ENCODE assay signal across 1 cellular context in the genomic region with DNA sequence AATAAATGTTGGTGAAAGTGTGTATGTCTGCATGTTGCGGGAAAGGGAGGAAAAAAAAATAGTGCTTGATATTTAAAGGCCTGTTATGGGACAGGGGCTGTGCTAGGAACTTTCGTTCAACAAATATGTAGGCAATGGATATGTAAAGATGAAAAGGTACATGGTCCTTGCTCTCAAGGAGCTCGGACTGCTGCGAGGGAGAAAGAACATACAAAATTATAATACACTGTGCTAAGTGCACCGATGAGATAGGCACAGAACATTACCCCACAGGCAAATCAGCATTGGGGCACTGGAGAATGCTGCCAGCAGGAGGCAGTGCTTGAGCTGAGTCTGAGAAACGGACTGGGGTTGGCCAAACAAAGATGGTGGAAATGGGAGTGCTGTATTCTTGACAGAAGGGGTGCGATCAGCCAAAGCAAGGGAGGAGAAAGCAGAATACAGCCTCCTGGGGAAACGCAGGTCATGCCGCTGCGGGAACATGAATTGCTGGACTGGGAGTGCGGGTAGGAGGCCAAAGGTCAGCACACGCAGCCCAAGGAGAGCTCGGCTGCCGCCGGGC.
TF ChIP-seq lines count a peak whose summit lies in the region.

No MANE protein-coding gene starts in this region.

TF ChIP-seq in GM12878, 131 proteins besides CTCF, POLR2A, EP300 and RAD21:
- TF ChIP-seq MAX (IDR thresholded peaks at IDR 0.05; ENCODE audit: low read depth, low read length) (no peak), MXI1 (IDR thresholded peaks at IDR 0.05; ENCODE audit: low read depth, low read length) (peak; percentile 43; the same call in 1 of the 2 replicates), GABPA (IDR thresholded peaks at IDR 0.05; ENCODE audit: low read depth) (no peak), RUNX3 (IDR thresholded peaks at IDR 0.05; ENCODE audit: low read length) (no peak; the same call in 1 of the 2 replicates), POU2F2 (IDR thresholded peaks at IDR 0.05; ENCODE audit: borderline replicate concordance, low read depth, low read length) (peak; percentile 48; the same call in 1 of the 3 replicates), SMARCA5 (IDR thresholded peaks at IDR 0.05) (peak; percentile 97), IRF4 (IDR thresholded peaks at IDR 0.05; ENCODE audit: low read depth, low read length) (peak; percentile 37; the same call in 1 of the 2 replicates), SPI1 (IDR thresholded peaks at IDR 0.05; ENCODE audit: borderline replicate concordance, insufficient read depth, low read depth, low read length) (no peak), ETV6 (conservative IDR thresholded peaks at IDR 0.05 in 1 of 2, IDR thresholded peaks at IDR 0.05 in 1 of 2; ENCODE audit: borderline replicate concordance in 1 of 2, low read depth in 1 of 2) (no peak), POLR2AphosphoS5 (IDR thresholded peaks at IDR 0.05; ENCODE audit: low read length) (no peak), KLF5 (IDR thresholded peaks at IDR 0.05; ENCODE audit: partially characterized antibody) (no peak), FOXK2 (IDR thresholded peaks at IDR 0.05) (no peak), ESRRA (IDR thresholded peaks at IDR 0.05; ENCODE audit: low read length) (no peak), TCF7 (IDR thresholded peaks at IDR 0.05; ENCODE audit: borderline replicate concordance) (no peak), HCFC1 (IDR thresholded peaks at IDR 0.05; ENCODE audit: low read length) (0 out of 2 replicates have a peak, but pooled peaks have one; percentile 19), NFYA (IDR thresholded peaks at IDR 0.05; ENCODE audit: borderline replicate concordance, low read depth, low read length) (no peak), NR2C1 (IDR thresholded peaks at IDR 0.05) (peak; percentile 32; the same call in 1 of the 2 replicates), HDGF (IDR thresholded peaks at IDR 0.05) (peak; percentile 54; the same call in 1 of the 2 replicates), CREM (IDR thresholded peaks at IDR 0.05; ENCODE audit: low read depth) (peak; percentile 13; the same call in 1 of the 2 replicates), ATF2 (IDR thresholded peaks at IDR 0.05; ENCODE audit: low read length) (no peak), SREBF2 (IDR thresholded peaks at IDR 0.05; ENCODE audit: low read length) (no peak), EED (IDR thresholded peaks at IDR 0.05; ENCODE audit: low read depth) (no peak), SMC3 (IDR thresholded peaks at IDR 0.05; ENCODE audit: borderline replicate concordance, low read length) (peak; percentile 79), SIX5 (IDR thresholded peaks at IDR 0.05; ENCODE audit: low read depth, low read length, severe bottlenecking) (no peak), SIN3A (IDR thresholded peaks at IDR 0.05; ENCODE audit: low read depth, low read length) (no peak), ZBED1 (IDR thresholded peaks at IDR 0.05; ENCODE audit: borderline replicate concordance) (no peak), ASH2L (IDR thresholded peaks at IDR 0.05; ENCODE audit: borderline replicate concordance, low read depth) (no peak), YY1 (IDR thresholded peaks at IDR 0.05; ENCODE audit: low read depth, low read length) (peak; percentile 95), NR2C2 (IDR thresholded peaks at IDR 0.05; ENCODE audit: borderline replicate concordance, control insufficient read depth, insufficient read length, low read depth) (no peak), TAF1 (IDR thresholded peaks at IDR 0.05; ENCODE audit: borderline replicate concordance, low read depth, low read length) (0 out of 2 replicates have a peak, but pooled peaks have one; percentile 39), DPF2 (IDR thresholded peaks at IDR 0.05) (no peak), ZSCAN29 (IDR thresholded peaks at IDR 0.05) (no peak), RB1 (IDR thresholded peaks at IDR 0.05; ENCODE audit: borderline replicate concordance) (no peak), RFX5 (IDR thresholded peaks at IDR 0.05; ENCODE audit: low read depth, low read length) (no peak), PML (IDR thresholded peaks at IDR 0.05; ENCODE audit: low read length) (no peak), HDAC6 (IDR thresholded peaks at IDR 0.05; ENCODE audit: unreplicated experiment) (no peak), CEBPB (IDR thresholded peaks at IDR 0.05; ENCODE audit: borderline replicate concordance in 1 of 2, low read depth in 2 of 2, low read length in 2 of 2) (no peak), RBBP5 (conservative IDR thresholded peaks at IDR 0.05) (no peak), LARP7 (IDR thresholded peaks at IDR 0.05) (0 out of 2 replicates have a peak, but pooled peaks have one; percentile 58), E2F4 (IDR thresholded peaks at IDR 0.05; ENCODE audit: low read depth, low read length) (no peak), TARDBP (IDR thresholded peaks at IDR 0.05; ENCODE audit: borderline replicate concordance) (no peak)
- TF ChIP-seq, protein P1, sequence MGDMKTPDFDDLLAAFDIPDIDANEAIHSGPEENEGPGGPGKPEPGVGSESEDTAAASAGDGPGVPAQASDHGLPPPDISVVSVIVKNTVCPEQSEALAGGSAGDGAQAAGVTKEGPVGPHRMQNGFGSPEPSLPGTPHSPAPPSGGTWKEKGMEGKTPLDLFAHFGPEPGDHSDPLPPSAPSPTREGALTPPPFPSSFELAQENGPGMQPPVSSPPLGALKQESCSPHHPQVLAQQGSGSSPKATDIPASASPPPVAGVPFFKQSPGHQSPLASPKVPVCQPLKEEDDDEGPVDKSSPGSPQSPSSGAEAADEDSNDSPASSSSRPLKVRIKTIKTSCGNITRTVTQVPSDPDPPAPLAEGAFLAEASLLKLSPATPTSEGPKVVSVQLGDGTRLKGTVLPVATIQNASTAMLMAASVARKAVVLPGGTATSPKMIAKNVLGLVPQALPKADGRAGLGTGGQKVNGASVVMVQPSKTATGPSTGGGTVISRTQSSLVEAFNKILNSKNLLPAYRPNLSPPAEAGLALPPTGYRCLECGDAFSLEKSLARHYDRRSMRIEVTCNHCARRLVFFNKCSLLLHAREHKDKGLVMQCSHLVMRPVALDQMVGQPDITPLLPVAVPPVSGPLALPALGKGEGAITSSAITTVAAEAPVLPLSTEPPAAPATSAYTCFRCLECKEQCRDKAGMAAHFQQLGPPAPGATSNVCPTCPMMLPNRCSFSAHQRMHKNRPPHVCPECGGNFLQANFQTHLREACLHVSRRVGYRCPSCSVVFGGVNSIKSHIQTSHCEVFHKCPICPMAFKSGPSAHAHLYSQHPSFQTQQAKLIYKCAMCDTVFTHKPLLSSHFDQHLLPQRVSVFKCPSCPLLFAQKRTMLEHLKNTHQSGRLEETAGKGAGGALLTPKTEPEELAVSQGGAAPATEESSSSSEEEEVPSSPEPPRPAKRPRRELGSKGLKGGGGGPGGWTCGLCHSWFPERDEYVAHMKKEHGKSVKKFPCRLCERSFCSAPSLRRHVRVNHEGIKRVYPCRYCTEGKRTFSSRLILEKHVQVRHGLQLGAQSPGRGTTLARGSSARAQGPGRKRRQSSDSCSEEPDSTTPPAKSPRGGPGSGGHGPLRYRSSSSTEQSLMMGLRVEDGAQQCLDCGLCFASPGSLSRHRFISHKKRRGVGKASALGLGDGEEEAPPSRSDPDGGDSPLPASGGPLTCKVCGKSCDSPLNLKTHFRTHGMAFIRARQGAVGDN (IDR thresholded peaks at IDR 0.05) = 0 out of 2 replicates have a peak, but pooled peaks have one; percentile 14
- TF ChIP-seq, protein P2, sequence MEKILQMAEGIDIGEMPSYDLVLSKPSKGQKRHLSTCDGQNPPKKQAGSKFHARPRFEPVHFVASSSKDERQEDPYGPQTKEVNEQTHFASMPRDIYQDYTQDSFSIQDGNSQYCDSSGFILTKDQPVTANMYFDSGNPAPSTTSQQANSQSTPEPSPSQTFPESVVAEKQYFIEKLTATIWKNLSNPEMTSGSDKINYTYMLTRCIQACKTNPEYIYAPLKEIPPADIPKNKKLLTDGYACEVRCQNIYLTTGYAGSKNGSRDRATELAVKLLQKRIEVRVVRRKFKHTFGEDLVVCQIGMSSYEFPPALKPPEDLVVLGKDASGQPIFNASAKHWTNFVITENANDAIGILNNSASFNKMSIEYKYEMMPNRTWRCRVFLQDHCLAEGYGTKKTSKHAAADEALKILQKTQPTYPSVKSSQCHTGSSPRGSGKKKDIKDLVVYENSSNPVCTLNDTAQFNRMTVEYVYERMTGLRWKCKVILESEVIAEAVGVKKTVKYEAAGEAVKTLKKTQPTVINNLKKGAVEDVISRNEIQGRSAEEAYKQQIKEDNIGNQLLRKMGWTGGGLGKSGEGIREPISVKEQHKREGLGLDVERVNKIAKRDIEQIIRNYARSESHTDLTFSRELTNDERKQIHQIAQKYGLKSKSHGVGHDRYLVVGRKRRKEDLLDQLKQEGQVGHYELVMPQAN (conservative IDR thresholded peaks at IDR 0.05) = peak; percentile 67; the same call in 1 of the 2 replicates
- TF ChIP-seq, protein P3, sequence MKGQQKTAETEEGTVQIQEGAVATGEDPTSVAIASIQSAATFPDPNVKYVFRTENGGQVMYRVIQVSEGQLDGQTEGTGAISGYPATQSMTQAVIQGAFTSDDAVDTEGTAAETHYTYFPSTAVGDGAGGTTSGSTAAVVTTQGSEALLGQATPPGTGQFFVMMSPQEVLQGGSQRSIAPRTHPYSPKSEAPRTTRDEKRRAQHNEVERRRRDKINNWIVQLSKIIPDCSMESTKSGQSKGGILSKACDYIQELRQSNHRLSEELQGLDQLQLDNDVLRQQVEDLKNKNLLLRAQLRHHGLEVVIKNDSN (IDR thresholded peaks at IDR 0.05; ENCODE audit: borderline replicate concordance, extremely low read length, insufficient read depth, low read depth, low read length) = no peak
- TF ChIP-seq, protein P4, sequence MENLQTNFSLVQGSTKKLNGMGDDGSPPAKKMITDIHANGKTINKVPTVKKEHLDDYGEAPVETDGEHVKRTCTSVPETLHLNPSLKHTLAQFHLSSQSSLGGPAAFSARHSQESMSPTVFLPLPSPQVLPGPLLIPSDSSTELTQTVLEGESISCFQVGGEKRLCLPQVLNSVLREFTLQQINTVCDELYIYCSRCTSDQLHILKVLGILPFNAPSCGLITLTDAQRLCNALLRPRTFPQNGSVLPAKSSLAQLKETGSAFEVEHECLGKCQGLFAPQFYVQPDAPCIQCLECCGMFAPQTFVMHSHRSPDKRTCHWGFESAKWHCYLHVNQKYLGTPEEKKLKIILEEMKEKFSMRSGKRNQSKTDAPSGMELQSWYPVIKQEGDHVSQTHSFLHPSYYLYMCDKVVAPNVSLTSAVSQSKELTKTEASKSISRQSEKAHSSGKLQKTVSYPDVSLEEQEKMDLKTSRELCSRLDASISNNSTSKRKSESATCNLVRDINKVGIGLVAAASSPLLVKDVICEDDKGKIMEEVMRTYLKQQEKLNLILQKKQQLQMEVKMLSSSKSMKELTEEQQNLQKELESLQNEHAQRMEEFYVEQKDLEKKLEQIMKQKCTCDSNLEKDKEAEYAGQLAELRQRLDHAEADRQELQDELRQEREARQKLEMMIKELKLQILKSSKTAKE (IDR thresholded peaks at IDR 0.05; ENCODE audit: low read depth, poor library complexity, severe bottlenecking) = peak; percentile 15
- TF ChIP-seq, protein P5, sequence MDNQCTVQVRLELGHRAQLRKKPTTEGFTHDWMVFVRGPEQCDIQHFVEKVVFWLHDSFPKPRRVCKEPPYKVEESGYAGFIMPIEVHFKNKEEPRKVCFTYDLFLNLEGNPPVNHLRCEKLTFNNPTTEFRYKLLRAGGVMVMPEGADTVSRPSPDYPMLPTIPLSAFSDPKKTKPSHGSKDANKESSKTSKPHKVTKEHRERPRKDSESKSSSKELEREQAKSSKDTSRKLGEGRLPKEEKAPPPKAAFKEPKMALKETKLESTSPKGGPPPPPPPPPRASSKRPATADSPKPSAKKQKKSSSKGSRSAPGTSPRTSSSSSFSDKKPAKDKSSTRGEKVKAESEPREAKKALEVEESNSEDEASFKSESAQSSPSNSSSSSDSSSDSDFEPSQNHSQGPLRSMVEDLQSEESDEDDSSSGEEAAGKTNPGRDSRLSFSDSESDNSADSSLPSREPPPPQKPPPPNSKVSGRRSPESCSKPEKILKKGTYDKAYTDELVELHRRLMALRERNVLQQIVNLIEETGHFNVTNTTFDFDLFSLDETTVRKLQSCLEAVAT (IDR thresholded peaks at IDR 0.05) = no peak
TF ChIP-seq in GM12878: peak in this region for 15.
